28 cellular contexts compared by ENCODE assay signal in genomic region chr5:171986772-171987171, GRCh38. TPM values are rescaled to one million over a fixed set of nuclear protein-coding genes. Genes with fewer than 3 reads are reported as not detected.
A peak's percentile ranks its signal among the peaks of the same experiment; 100 is the strongest.
DNase-seq lines count a peak whose midpoint lies in the region; ATAC-seq and TF ChIP-seq lines count a peak whose summit lies in the region.
"Had no signal": no experiment of that assay in that cellular context is flagged by ENCODE, and none has a peak within 500 bp of the region (broad histone marks: within the 10 kb centered on the region; RNA-seq: fewer than 3 reads in every experiment).

No MANE protein-coding gene starts in this region.

- peaks cover 31% of the 10 kb centered on the region for H4K20me1 ChIP-seq in GM23338 (replicated peaks; ENCODE audit: insufficient read depth)

- POLR2A ChIA-PET in CD8-positive, alpha-beta T cell (lab: Charles Lee): interaction anchor here (0.6 to 2.0 kb wide), 3 partner anchors 20 to 269 kb away, joined by 3 to 10 read pairs (median 3); partner anchors contain the start of gene FBXW11
- POLR2A ChIA-PET in WTC11 (lab: Charles Lee): interaction anchor here (0.6 to 1.3 kb wide), 2 partner anchors 19 to 20 kb away, joined by 4 to 5 read pairs; partner anchors contain the start of gene FBXW11

- H3K27me3 ChIP-seq in CD8-positive, alpha-beta T cell (ENCODE audit: insufficient read depth, low read length): no peaks in the 10 kb centered on the region
- H3K27me3 ChIP-seq in GM23338 (ENCODE audit: insufficient read depth) (no peaks in the 10 kb centered on the region), brain microvascular endothelial cell (replicated peaks) (no peaks in the 10 kb centered on the region)
- H3K27me3 ChIP-seq: colonic mucosa, esophagus muscularis mucosa, foreskin keratinocyte, heart right ventricle, stomach, thyroid gland, vagina had no signal

- H3K4me3 ChIP-seq in CD8-positive, alpha-beta T cell (ENCODE audit: low read depth, low read length): no peak overlapping the region
- H3K4me3 ChIP-seq in GM23338: peak overlapping the region; percentile 9; the same call in 1 of the 2 replicates
- no peak overlapping the region for H3K4me3 ChIP-seq in brain microvascular endothelial cell (ENCODE audit: low read depth, low read length)
- H3K4me3 ChIP-seq: colonic mucosa, esophagus muscularis mucosa, heart right ventricle, stomach, thyroid gland, vagina had no signal

- ATAC-seq in CD8-positive, alpha-beta T cell: no peak
- ATAC-seq in GM23338 (peak; percentile 66), WTC11 (peak; percentile 50), HG03469 (IDR thresholded peaks at IDR 0.05; ENCODE audit: unreplicated experiment) (no peak)
- ATAC-seq: activated CD8-positive, alpha-beta memory T cell treated with anti-CD3 and anti-CD28 coated beads, Interleukin-2, amount 10 ng/mL, durations not matched to agents 7 days and 5 days; effector memory CD8-positive, alpha-beta T cell; foreskin keratinocyte; heart right ventricle; left cardiac atrium had no signal

- no peaks in the 10 kb centered on the region for H3K9me3 Mint-ChIP-seq in CD8-positive, alpha-beta T cell
- H3K9me3 Mint-ChIP-seq in GM23338 (no peaks in the 10 kb centered on the region), WTC11 (no peaks in the 10 kb centered on the region)
- H3K9me3 Mint-ChIP-seq: effector memory CD8-positive, alpha-beta T cell had no signal

- DNase-seq in CD8-positive, alpha-beta T cell: no peak
- peak; percentile 42 for DNase-seq in GM23338 (ENCODE audit: low spot score)
- no peak for DNase-seq in WTC11 (ENCODE audit: low spot score)
- DNase-seq in erythroblast (lab: John Stamatoyannopoulos, UW): peak; percentile 32 to 46
- DNase-seq in brain microvascular endothelial cell: no peak
- DNase-seq in KBM-7: no peak
- DNase-seq in medulla oblongata (ENCODE audit: extremely low spot score): no peak
- DNase-seq: activated CD8-positive, alpha-beta memory T cell treated with anti-CD3 and anti-CD28 coated beads, Interleukin-2, amount 10 ng/mL, durations not matched to agents 7 days and 5 days; activated naive CD4-positive, alpha-beta T cell treated with anti-CD3 and anti-CD28 coated beads for 36 hours; C1 segment of cervical spinal cord; Caco-2; colonic mucosa; effector memory CD8-positive, alpha-beta T cell; foreskin keratinocyte; heart right ventricle; left cardiac atrium; NCI-H1048; NCI-H187; NCI-H2171 treated with DMSO at 0.1 percent for 48 hours; NCI-H526 treated with DMSO at 0.1 percent for 48 hours; nucleus accumbens; RPMI8226; stomach; thyroid gland had no signal

- H3K4me1 ChIP-seq in CD8-positive, alpha-beta T cell (ENCODE audit: insufficient read depth, low read length): peaks cover 17% of the 10 kb centered on the region
- peaks cover 61% of the 10 kb centered on the region for H3K4me1 ChIP-seq in GM23338 (ENCODE audit: insufficient read depth)
- H3K4me1 ChIP-seq: Caco-2, colonic mucosa had no signal

- no peaks in the 10 kb centered on the region for H3K36me3 ChIP-seq in CD8-positive, alpha-beta T cell (ENCODE audit: insufficient read depth, low read length)
- H3K36me3 ChIP-seq in GM23338 (ENCODE audit: insufficient read depth) (no peaks in the 10 kb centered on the region), brain microvascular endothelial cell (replicated peaks) (peaks cover 3% of the 10 kb centered on the region)
- H3K36me3 ChIP-seq: colonic mucosa, thyroid gland, vagina had no signal

- intact Hi-C loops in CD8-positive, alpha-beta T cell (cut with DNase I, micrococcal nuclease): no loop called here

- peaks cover 52% of the 10 kb centered on the region for H3K4me1 Mint-ChIP-seq in CD8-positive, alpha-beta T cell (ENCODE audit: low read depth)
- H3K4me1 Mint-ChIP-seq in GM23338: peaks cover 52% of the 10 kb centered on the region
- peaks cover 60% of the 10 kb centered on the region for H3K4me1 Mint-ChIP-seq in WTC11

- H3K9me2 ChIP-seq in GM23338 (ENCODE audit: insufficient read depth): no peaks in the 10 kb centered on the region

- H3K27ac ChIP-seq in CD8-positive, alpha-beta T cell (ENCODE audit: low read depth, low read length): no peak overlapping the region
- H3K27ac ChIP-seq in GM23338 (ENCODE audit: low read depth) (peak overlapping the region; percentile 68; the same call in 1 of the 2 replicates), brain microvascular endothelial cell (no peak overlapping the region)
- H3K27ac ChIP-seq: colonic mucosa, esophagus muscularis mucosa, foreskin keratinocyte, heart right ventricle, stomach, thyroid gland, vagina had no signal

- in situ Hi-C loops in brain microvascular endothelial cell (cut with HindIII; ENCODE audit: low pct_ligation_motif_present, low sequenced_read_pairs): no loop called here
- in situ Hi-C loops in KBM-7 (cut with MboI; ENCODE audit: low pct_unique_long_range_greater_than_20kb, low sequenced_read_pairs): no loop called here

- H3K4me3 Mint-ChIP-seq in CD8-positive, alpha-beta T cell: no peak overlapping the region
- H3K4me3 Mint-ChIP-seq in GM23338: peak overlapping the region; percentile 26; the same call in 1 of the 3 replicates
- H3K4me3 Mint-ChIP-seq in WTC11: no peak overlapping the region
- H3K4me3 Mint-ChIP-seq: activated CD8-positive, alpha-beta memory T cell treated with anti-CD3 and anti-CD28 coated beads, Interleukin-2, amount 10 ng/mL, durations not matched to agents 7 days and 5 days; activated naive CD4-positive, alpha-beta T cell treated with anti-CD3 and anti-CD28 coated beads for 36 hours; effector memory CD8-positive, alpha-beta T cell; memory B cell had no signal

- CTCF ChIA-PET in CD8-positive, alpha-beta T cell (lab: Charles Lee): interaction anchor here (1.3 kb wide), 1 partner anchor 17 kb away, joined by 3 read pairs; no protein-coding TSS in a partner anchor
- CTCF ChIA-PET in WTC11 (lab: Charles Lee): interaction anchor here (0.9 to 1.6 kb wide), 4 partner anchors 28 to 75 kb away, joined by 3 to 10 read pairs (median 4); no protein-coding TSS in a partner anchor

- no peaks in the 10 kb centered on the region; the same call in 1 of the 2 replicates for H3F3A ChIP-seq in GM23338 (replicated peaks; ENCODE audit: low read depth)

- no peaks in the 10 kb centered on the region for H3K27me3 Mint-ChIP-seq in CD8-positive, alpha-beta T cell (ENCODE audit: low read depth)
- H3K27me3 Mint-ChIP-seq in GM23338 (ENCODE audit: insufficient read depth, low read depth, poor library complexity) (peaks cover 3% of the 10 kb centered on the region), WTC11 (ENCODE audit: low read depth) (no peaks in the 10 kb centered on the region)
- H3K27me3 Mint-ChIP-seq: activated CD8-positive, alpha-beta memory T cell treated with anti-CD3 and anti-CD28 coated beads, Interleukin-2, amount 10 ng/mL, durations not matched to agents 7 days and 5 days; effector memory CD8-positive, alpha-beta T cell; memory B cell had no signal

- no peak for TF ChIP-seq CTCF in CD8-positive, alpha-beta T cell (IDR thresholded peaks at IDR 0.05)
- no peak for TF ChIP-seq CTCF in GM23338 (conservative IDR thresholded peaks at IDR 0.05; ENCODE audit: low read depth in 2 of 2)
- no peak for TF ChIP-seq CTCF in WTC11 (IDR thresholded peaks at IDR 0.05)
- no peak for TF ChIP-seq CTCF in brain microvascular endothelial cell (IDR thresholded peaks at IDR 0.05; ENCODE audit: low read depth, low read length, missing control alignments)

- no peak overlapping the region for H3K4me2 ChIP-seq in GM23338

- H3K9me3 ChIP-seq in CD8-positive, alpha-beta T cell (ENCODE audit: low read length): no peaks in the 10 kb centered on the region
- H3K9me3 ChIP-seq: Caco-2, colonic mucosa, esophagus muscularis mucosa, stomach, thyroid gland, vagina had no signal

- TF ChIP-seq POLR2A in erythroblast (IDR thresholded peaks at IDR 0.05; ENCODE audit: low read length): no peak

- peak overlapping the region; percentile 27 for H3K27ac Mint-ChIP-seq in CD8-positive, alpha-beta T cell
- peak overlapping the region; percentile 42; the same call in 1 of the 2 replicates for H3K27ac Mint-ChIP-seq in GM23338
- peak overlapping the region; percentile 80 for H3K27ac Mint-ChIP-seq in WTC11
- H3K27ac Mint-ChIP-seq: activated CD8-positive, alpha-beta memory T cell treated with anti-CD3 and anti-CD28 coated beads, Interleukin-2, amount 10 ng/mL, durations not matched to agents 7 days and 5 days; activated naive CD4-positive, alpha-beta T cell treated with anti-CD3 and anti-CD28 coated beads for 36 hours; memory B cell had no signal

- H2AFZ ChIP-seq in GM23338: no peak overlapping the region

- H3K36me3 Mint-ChIP-seq in CD8-positive, alpha-beta T cell: peaks cover 53% of the 10 kb centered on the region
- H3K36me3 Mint-ChIP-seq in GM23338 (ENCODE audit: low read depth) (peaks cover 6% of the 10 kb centered on the region; the same call in 2 of the 3 replicates), WTC11 (peaks cover 7% of the 10 kb centered on the region; the same call in 1 of the 2 replicates)

- H3K79me2 ChIP-seq in GM23338 (replicated peaks; ENCODE audit: insufficient read depth): peaks cover 100% of the 10 kb centered on the region

TF ChIP-seq in GM23338, 12 proteins besides CTCF, POLR2A, EP300 and RAD21 (continues in another document):
- TF ChIP-seq ZNF114 (CRISPR knock-in tag; IDR thresholded peaks at IDR 0.05) (no peak), EZH2phosphoT487 (IDR thresholded peaks at IDR 0.05; ENCODE audit: unreplicated experiment) (no peak), ZNF331 (CRISPR knock-in tag; IDR thresholded peaks at IDR 0.05; ENCODE audit: low read depth) (no peak), STAT1 (IDR thresholded peaks at IDR 0.05; ENCODE audit: unreplicated experiment) (no peak), POLR2AphosphoS5 (IDR thresholded peaks at IDR 0.05; ENCODE audit: low read depth) (no peak)

TF ChIP-seq in WTC11, 78 proteins besides CTCF, POLR2A, EP300 and RAD21 (continues in another document):
- TF ChIP-seq IRF1 (CRISPR knock-in tag; IDR thresholded peaks at IDR 0.05): no peak
- TF ChIP-seq USF1 (CRISPR knock-in tag; IDR thresholded peaks at IDR 0.05): peak; percentile 37; the same call in 1 of the 2 replicates
- no peak for TF ChIP-seq TCF7 (CRISPR knock-in tag; IDR thresholded peaks at IDR 0.05; ENCODE audit: low read depth)

RNA-seq across cellular contexts. Expression of gene FBXW11, which starts 19.7 kb away (rescaled TPM):
- total RNA-seq in CD8-positive, alpha-beta T cell: 10 to 100 TPM; 28.8 to 32.6 TPM
- total RNA-seq in GM23338 (2014; rRNA removed; shearing (Covaris generic)): 88.0 and 102 TPM in 2 replicates
- 45.0 and 49.1 TPM in 2 replicates for polyA plus RNA-seq in GM23338 (2016; fragmentation: Nextera tagmentation; extraction: Ambion mirVana)
- total RNA-seq in WTC11 (2021): 48.4 to 52.2 TPM (median 51.2 TPM) in 3 replicates

Comparison
In these comparisons a context has a peak if more than half of its experiments do, and no peak if none do; other contexts are left out.
1. ATAC-seq: peak in GM23338 (single experiment) and WTC11 (single experiment); none in CD8-positive, alpha-beta T cell (single experiment) and HG03469 (single experiment).
2. DNase-seq: peak in GM23338 (single experiment) and erythroblast (2 of 2); none in CD8-positive, alpha-beta T cell (0 of 7), WTC11 (single experiment), brain microvascular endothelial cell (single experiment), KBM-7 (single experiment) and medulla oblongata (single experiment).
3. H3K27ac Mint-ChIP-seq: peak in every context shown above with its lines; median percentile 80 in WTC11; 42 in GM23338; 27 in CD8-positive, alpha-beta T cell.